26 cellular contexts compared by ENCODE assay signal in genomic region chr1:76428027-76428426, GRCh38.
"Had no signal": no experiment of that assay in that cellular context is flagged by ENCODE, and none has a peak within 500 bp of the region (broad histone marks: within the 10 kb centered on the region; RNA-seq: fewer than 3 reads in every experiment).

No MANE protein-coding gene starts in this region.

- H3K36me3 Mint-ChIP-seq: memory B cell; mesothelial cell of epicardium; natural killer cell treated with Interleukin-12 subunit alpha and Interleukin-12 subunit beta and Interleukin-15 and Interleukin-18, amount 100 ng/mL, for 72 hours had no signal

- ATAC-seq: left lobe of liver; mucosa of descending colon; natural killer cell treated with Interleukin-12 subunit alpha and Interleukin-12 subunit beta and Interleukin-15 and Interleukin-18, amount 100 ng/mL, for 72 hours; right lobe of liver had no signal

- H3K4me1 ChIP-seq: esophagus muscularis mucosa, parathyroid adenoma, right lobe of liver, stomach, thyroid gland, vagina had no signal

- FAIRE-seq: frontal cortex, kidney, small intestine had no signal

- H2AFZ ChIP-seq: parathyroid adenoma had no signal

- H3K27me3 Mint-ChIP-seq: memory B cell; naive B cell; natural killer cell treated with Interleukin-12 subunit alpha and Interleukin-12 subunit beta and Interleukin-15 and Interleukin-18, amount 100 ng/mL, for 72 hours; progenitor cell of endocrine pancreas had no signal

- H3K27ac ChIP-seq: esophagus muscularis mucosa, neutrophil, parathyroid adenoma, right lobe of liver, stomach, thyroid gland, vagina had no signal

- H3K36me3 ChIP-seq: esophagus muscularis mucosa, neutrophil, right lobe of liver, stomach, thyroid gland, vagina had no signal

- H3K9ac ChIP-seq: parathyroid adenoma had no signal

- H3K27me3 ChIP-seq: esophagus muscularis mucosa, neutrophil, right lobe of liver, stomach, thyroid gland, vagina had no signal

- H3K9me3 Mint-ChIP-seq: mesothelial cell of epicardium, neural crest cell had no signal

- H3K4me3 ChIP-seq: esophagus muscularis mucosa, lung, mucosa of descending colon, right lobe of liver, stomach, thyroid gland, vagina had no signal

- H3K9me3 ChIP-seq: esophagus muscularis mucosa, mucosa of descending colon, neutrophil, right lobe of liver, stomach, thyroid gland, vagina had no signal

- DNase-seq: effector CD8-positive, alpha-beta T cell; endodermal cell; kidney; mucosa of descending colon; naive B cell; right lobe of liver; small intestine; stimulated activated CD4-positive, alpha-beta T cell treated with anti-CD3 and anti-CD28 coated beads, Interleukin-1b, Interleukin-23, amount 100 ng/mL, for 48 hours; stimulated activated CD4-positive, alpha-beta T cell treated with anti-CD3 and anti-CD28 coated beads, Interleukin-4, amount 100 ng/mL, for 1 hour; stimulated activated CD8-positive, alpha-beta memory T cell treated with anti-CD3 and anti-CD28 coated beads, Interleukin-4, amount 100 ng/mL, for 48 hours; stimulated activated naive CD4-positive, alpha-beta T cell; stomach; thyroid gland; trophoblast cell had no signal

- H3K27ac Mint-ChIP-seq: endodermal cell; memory B cell; mesothelial cell of epicardium; naive B cell; natural killer cell treated with Interleukin-12 subunit alpha and Interleukin-12 subunit beta and Interleukin-15 and Interleukin-18, amount 100 ng/mL, for 72 hours; progenitor cell of endocrine pancreas had no signal

- H3K79me2 ChIP-seq: parathyroid adenoma had no signal

- H3K4me3 Mint-ChIP-seq: endodermal cell; memory B cell; mesothelial cell of epicardium; naive B cell; natural killer cell treated with Interleukin-12 subunit alpha and Interleukin-12 subunit beta and Interleukin-15 and Interleukin-18, amount 100 ng/mL, for 72 hours; neural crest cell had no signal
